In genomic region chr15:40382580-40383456, GRCh38 we compare ENCODE assay signal across 8 cellular contexts. TPM values are rescaled to one million over a fixed set of nuclear protein-coding genes. Genes with fewer than 3 reads are reported as not detected.
DNase-seq lines count a peak whose midpoint lies in the region; ATAC-seq and TF ChIP-seq lines count a peak whose summit lies in the region.

KNSTRN (plus strand) TSS chr15:40382721; CDS start chr15:40382836, 115 bp downstream.

- peak within 1 kb of the TSS; percentile 99 for H3K27ac Mint-ChIP-seq in GM23338
- H3K27ac Mint-ChIP-seq in naive thymus-derived CD4-positive, alpha-beta T cell, result peak within 1 kb of the TSS; percentile 63 to 95 (median 85)
- peak within 1 kb of the TSS; percentile 84 for H3K27ac Mint-ChIP-seq in stimulated activated memory B cell treated with anti-CD40 and anti-IgM and Interleukin-4, amounts not matched to agents 10 μg/mL and 1 μg/mL and 100 μg/mL, for 72 hours

- H3F3A ChIP-seq in DOHH2 (ENCODE audit: control insufficient read depth, insufficient read depth) (no peaks in the 10 kb centered on the region), GM23338 (replicated peaks; ENCODE audit: low read depth) (0 out of 2 replicates have a peak, but pooled peaks cover 10% of the 10 kb centered on the region)

- H3K27ac ChIP-seq in DOHH2 (ENCODE audit: low read depth, low read length), result peak within 1 kb of the TSS; percentile 39
- peak within 1 kb of the TSS; percentile 1; the same call in 1 of the 2 replicates for H3K27ac ChIP-seq in GM23338 (ENCODE audit: low read depth)
- peak within 1 kb of the TSS; percentile 69 for H3K27ac ChIP-seq in fibroblast of lung (ENCODE audit: insufficient read depth, low read length)
- H3K27ac ChIP-seq in naive thymus-derived CD4-positive, alpha-beta T cell (ENCODE audit: low read depth, low read length), result peak within 1 kb of the TSS; percentile 65

- peaks cover 19% of the 10 kb centered on the region for H3K4me1 ChIP-seq in DOHH2 (ENCODE audit: control insufficient read depth, low read length)
- peaks cover 9% of the 10 kb centered on the region for H3K4me1 ChIP-seq in GM23338 (ENCODE audit: insufficient read depth)
- peaks cover 15% of the 10 kb centered on the region for H3K4me1 ChIP-seq in fibroblast of lung (ENCODE audit: control insufficient read depth, extremely low read depth, insufficient read depth, low read length)
- peaks cover 6 to 7% of the 10 kb centered on the region in 2 donors for H3K4me1 ChIP-seq in naive thymus-derived CD4-positive, alpha-beta T cell (ENCODE audit: control insufficient read depth in 2 of 2, insufficient read depth in 2 of 2, low read length in 2 of 2)

- TF ChIP-seq CTCF in DOHH2 (IDR thresholded peaks at IDR 0.05; ENCODE audit: low read depth, low read length, poor library complexity, severe bottlenecking) (no peak), GM23338 (conservative IDR thresholded peaks at IDR 0.05; ENCODE audit: low read depth in 2 of 2) (no peak), fibroblast of lung (conservative IDR thresholded peaks at IDR 0.05 in 1 of 2, IDR thresholded peaks at IDR 0.05 in 1 of 2; ENCODE audit: low read depth in 1 of 2, low read length in 2 of 2) (no peak)

- peak within 1 kb of the TSS; percentile 61 for H3K9ac ChIP-seq in fibroblast of lung (ENCODE audit: insufficient read depth, low read length)

- ATAC-seq in GM23338, result peak; percentile 99
- ATAC-seq in naive thymus-derived CD4-positive, alpha-beta T cell, result peak; percentile 100
- peak; percentile 99 for ATAC-seq in stimulated activated memory B cell treated with anti-CD40 and anti-IgM and Interleukin-4, amounts not matched to agents 10 μg/mL and 1 μg/mL and 100 μg/mL, for 72 hours

- DNase-seq in GM23338 (ENCODE audit: low spot score) (peak; percentile 99), LHCN-M2 (ENCODE audit: low read depth) (peak; percentile 93), RPMI7951 (ENCODE audit: low read depth) (peak; percentile 94), activated T-helper 1 cell treated with Interleukin-2 at 50 U/mL for 16 hours (ENCODE audit: low read depth) (peak; percentile 84), fibroblast of lung (ENCODE audit: low read depth in 2 of 2) (peak; percentile 91 to 95)
- peak; percentile 78 to 93 (median 91) for DNase-seq in naive thymus-derived CD4-positive, alpha-beta T cell

- H3K4me1 Mint-ChIP-seq in GM23338, result peaks cover 16% of the 10 kb centered on the region
- H3K4me1 Mint-ChIP-seq in naive thymus-derived CD4-positive, alpha-beta T cell, result peaks cover 14 to 26% (median 22%) of the 10 kb centered on the region in 7 donors
- peaks cover 31% of the 10 kb centered on the region for H3K4me1 Mint-ChIP-seq in stimulated activated memory B cell treated with anti-CD40 and anti-IgM and Interleukin-4, amounts not matched to agents 10 μg/mL and 1 μg/mL and 100 μg/mL, for 72 hours

- H3K79me2 ChIP-seq in DOHH2 (ENCODE audit: control insufficient read depth, low read length) (peaks cover 36% of the 10 kb centered on the region), GM23338 (replicated peaks; ENCODE audit: insufficient read depth) (peaks cover 27% of the 10 kb centered on the region), fibroblast of lung (ENCODE audit: control insufficient read depth, insufficient read depth, low read length) (peaks cover 28% of the 10 kb centered on the region)

- peaks cover 4% of the 10 kb centered on the region for H3K27me3 Mint-ChIP-seq in GM23338 (ENCODE audit: insufficient read depth, low read depth, poor library complexity)
- H3K27me3 Mint-ChIP-seq in naive thymus-derived CD4-positive, alpha-beta T cell, result peaks cover 0 to 13% (median 0%) of the 10 kb centered on the region in 5 donors
- H3K27me3 Mint-ChIP-seq in stimulated activated memory B cell treated with anti-CD40 and anti-IgM and Interleukin-4, amounts not matched to agents 10 μg/mL and 1 μg/mL and 100 μg/mL, for 72 hours, result no peaks in the 10 kb centered on the region

- POLR2A ChIA-PET in naive thymus-derived CD4-positive, alpha-beta T cell (lab: Charles Lee), result interaction anchor here (1.0 to 2.2 kb wide), 6 partner anchors 13 to 70 kb away, joined by 3 to 19 read pairs (median 4); partner anchors contain the start of gene IVD

- H2AFZ ChIP-seq in GM23338, result peak within 1 kb of the TSS; percentile 57
- H2AFZ ChIP-seq in fibroblast of lung (ENCODE audit: low read length), result peak within 1 kb of the TSS; percentile 100

- H4K20me1 ChIP-seq in DOHH2 (ENCODE audit: control insufficient read depth, insufficient read depth, low read depth, low read length) (no peaks in the 10 kb centered on the region), GM23338 (replicated peaks; ENCODE audit: insufficient read depth) (peaks cover 11% of the 10 kb centered on the region), fibroblast of lung (ENCODE audit: control insufficient read depth, extremely low read depth, insufficient read depth, low read length) (no peaks in the 10 kb centered on the region)

- peaks cover 41% of the 10 kb centered on the region for H3K36me3 Mint-ChIP-seq in GM23338 (ENCODE audit: low read depth)
- H3K36me3 Mint-ChIP-seq in naive thymus-derived CD4-positive, alpha-beta T cell, result peaks cover 0 to 30% (median 10%) of the 10 kb centered on the region in 5 donors
- H3K36me3 Mint-ChIP-seq in stimulated activated memory B cell treated with anti-CD40 and anti-IgM and Interleukin-4, amounts not matched to agents 10 μg/mL and 1 μg/mL and 100 μg/mL, for 72 hours, result peaks cover 14% of the 10 kb centered on the region

- H3K4me3 Mint-ChIP-seq in GM23338, result peak within 1 kb of the TSS; percentile 85
- peak within 1 kb of the TSS; percentile 92 to 99 (median 98) for H3K4me3 Mint-ChIP-seq in naive thymus-derived CD4-positive, alpha-beta T cell
- peak within 1 kb of the TSS; percentile 94 for H3K4me3 Mint-ChIP-seq in stimulated activated memory B cell treated with anti-CD40 and anti-IgM and Interleukin-4, amounts not matched to agents 10 μg/mL and 1 μg/mL and 100 μg/mL, for 72 hours

- CTCF ChIA-PET in naive thymus-derived CD4-positive, alpha-beta T cell (lab: Charles Lee), result interaction anchor here (1.3 to 1.4 kb wide), 3 partner anchors 13 to 45 kb away, joined by 3 to 5 read pairs (median 4); no protein-coding TSS in a partner anchor

- H3K9me2 ChIP-seq in DOHH2 (replicated peaks; ENCODE audit: control insufficient read depth, low read length), result no peaks in the 10 kb centered on the region
- H3K9me2 ChIP-seq in GM23338 (ENCODE audit: insufficient read depth), result no peaks in the 10 kb centered on the region

- H3K9me3 ChIP-seq in DOHH2 (ENCODE audit: control insufficient read depth, insufficient read depth, low read length) (no peaks in the 10 kb centered on the region), fibroblast of lung (ENCODE audit: control insufficient read depth, insufficient read depth, low read depth, low read length) (no peaks in the 10 kb centered on the region)
- H3K9me3 ChIP-seq in naive thymus-derived CD4-positive, alpha-beta T cell (ENCODE audit: control insufficient read depth in 2 of 3, low read length in 3 of 3), result no peaks in the 10 kb centered on the region

- H3K36me3 ChIP-seq in DOHH2 (ENCODE audit: control insufficient read depth, low read length) (peaks cover 45% of the 10 kb centered on the region), GM23338 (ENCODE audit: insufficient read depth) (peaks cover 27% of the 10 kb centered on the region), fibroblast of lung (ENCODE audit: control insufficient read depth, insufficient read depth, low read length) (peaks cover 4% of the 10 kb centered on the region)
- peaks cover 0 to 14% (median 0%) of the 10 kb centered on the region in 3 experiments for H3K36me3 ChIP-seq in naive thymus-derived CD4-positive, alpha-beta T cell (ENCODE audit: control insufficient read depth in 2 of 3, insufficient read depth in 3 of 3, low read length in 3 of 3)

- intact Hi-C loops in naive thymus-derived CD4-positive, alpha-beta T cell (cut with micrococcal nuclease), result loop anchor here (1.0 to 5.0 kb wide), 11 partner anchors 15 to 424 kb away; partner anchors contain the start of genes DISP2 (in 2 of the 2), BAHD1 (in 1 of the 2), DNAJC17 (in 1 of the 2) and IVD (in 1 of the 2)

- H3K27me3 ChIP-seq in DOHH2 (ENCODE audit: control insufficient read depth, low read length) (no peaks in the 10 kb centered on the region), GM23338 (ENCODE audit: insufficient read depth) (no peaks in the 10 kb centered on the region), fibroblast of lung (ENCODE audit: control insufficient read depth, insufficient read depth, low read length) (no peaks in the 10 kb centered on the region)
- H3K27me3 ChIP-seq in naive thymus-derived CD4-positive, alpha-beta T cell (ENCODE audit: control insufficient read depth in 2 of 2, insufficient read depth in 2 of 2, low read length in 2 of 2), result no peaks in the 10 kb centered on the region

- H3K9me3 Mint-ChIP-seq in GM23338, result no peaks in the 10 kb centered on the region; the same call in 2 of the 3 replicates
- no peaks in the 10 kb centered on the region for H3K9me3 Mint-ChIP-seq in naive thymus-derived CD4-positive, alpha-beta T cell
- no peaks in the 10 kb centered on the region for H3K9me3 Mint-ChIP-seq in stimulated activated memory B cell treated with anti-CD40 and anti-IgM and Interleukin-4, amounts not matched to agents 10 μg/mL and 1 μg/mL and 100 μg/mL, for 72 hours

- H3K4me3 ChIP-seq in DOHH2 (ENCODE audit: low read length), result peak within 1 kb of the TSS; percentile 93
- peak within 1 kb of the TSS; percentile 82 for H3K4me3 ChIP-seq in GM23338
- H3K4me3 ChIP-seq in fibroblast of lung (replicated peaks in 1 of 4; ENCODE audit: control extremely low read depth in 1 of 4, insufficient read depth in 1 of 4, low read depth in 3 of 4, low read length in 4 of 4), result peak within 1 kb of the TSS; percentile 69 to 92 (median 78)
- H3K4me3 ChIP-seq in naive thymus-derived CD4-positive, alpha-beta T cell (ENCODE audit: low read length), result peak within 1 kb of the TSS; percentile 70

- H3K4me2 ChIP-seq in DOHH2 (ENCODE audit: low read length), result peak within 1 kb of the TSS; percentile 93
- peak within 1 kb of the TSS; percentile 89 for H3K4me2 ChIP-seq in GM23338
- peak within 1 kb of the TSS; percentile 90 for H3K4me2 ChIP-seq in fibroblast of lung (ENCODE audit: extremely low read depth, insufficient read depth, low read length)

RNA-seq across cellular contexts. Expression of gene KNSTRN, which starts in this region (rescaled TPM):
- total RNA-seq in GM23338 (2014; rRNA removed; shearing (Covaris generic)), result 67.9 and 76.4 TPM in 2 replicates
- polyA plus RNA-seq in GM23338 (2016; fragmentation: Nextera tagmentation; extraction: Ambion mirVana) (62.7 and 80.4 TPM in 2 replicates), fibroblast of lung (22.5 and 45.3 TPM in 2 replicates)
- total RNA-seq in LHCN-M2 (2014; rRNA removed) (121 and 125 TPM in 2 replicates), fibroblast of lung (15.7 and 30.9 TPM in 2 replicates)
- polyA plus RNA-seq in LHCN-M2 (2012), result 38.0 TPM
- total RNA-seq in RPMI7951 (2014; rRNA removed; shearing (Covaris generic)), result 186 and 201 TPM in 2 replicates
- polyA plus RNA-seq in fibroblast of lung (2012), result 14.9 and 34.9 TPM in 2 replicates
- 3.5 and 25.1 TPM in 2 replicates for polyA minus RNA-seq in fibroblast of lung (ENCODE audit: low replicate concordance)
- 10 to 100 TPM in 1 of 5 experiments, 1 to 10 TPM in 4; 3.7 to 39.6 (median 6.2) TPM for total RNA-seq in naive thymus-derived CD4-positive, alpha-beta T cell
- 1 to 10 TPM; 3.7 to 5.2 TPM for polyA plus RNA-seq in naive thymus-derived CD4-positive, alpha-beta T cell

Comparison
In these comparisons a context has a peak if more than half of its experiments do, and no peak if none do; other contexts are left out.
1. Peak in every context shown above with its lines: DNase-seq, ATAC-seq, H3K4me3 ChIP-seq and H3K27ac ChIP-seq.
2. H3K27ac ChIP-seq: peak in every context shown above with its lines; median percentile 69 in fibroblast of lung; 65 in naive thymus-derived CD4-positive, alpha-beta T cell; 39 in DOHH2; 1 in GM23338.